In genomic region chr4:38383646-38384121, GRCh38 we compare ENCODE assay signal across 22 cellular contexts.
A peak's percentile ranks its signal among the peaks of the same experiment; 100 is the strongest.
DNase-seq lines count a peak whose midpoint lies in the region; ATAC-seq, FAIRE-seq and TF ChIP-seq lines count a peak whose summit lies in the region.
"Had no signal": no experiment of that assay in that cellular context is flagged by ENCODE, and none has a peak within 500 bp of the region (broad histone marks: within the 10 kb centered on the region; RNA-seq: fewer than 3 reads in every experiment).

No MANE protein-coding gene starts in this region.

- H3K4me3 ChIP-seq in K562 = no peak overlapping the region
- no peak overlapping the region for H3K4me3 ChIP-seq in liver (ENCODE audit: low read depth in 1 of 3, low read length in 3 of 3)
- H3K4me3 ChIP-seq in subcutaneous abdominal adipose tissue (ENCODE audit: low read depth in 1 of 5, low read length in 5 of 5) = no peak overlapping the region
- no peak overlapping the region for H3K4me3 ChIP-seq in right atrium auricular region

- intact Hi-C loops in K562 (cut with micrococcal nuclease) = loop anchor here (1.0 to 10.0 kb wide), 5 partner anchors 55 to 319 kb away; no protein-coding TSS in a partner anchor

- TF ChIP-seq CTCF in K562 (IDR thresholded peaks at IDR 0.05 in 2 of 3, conservative IDR thresholded peaks at IDR 0.05 in 1 of 3; ENCODE audit: insufficient read depth in 2 of 3, low read depth in 1 of 3, low read length in 3 of 3) (no peak), liver (IDR thresholded peaks at IDR 0.05; ENCODE audit: low read depth, low read length, missing input control) (no peak), right atrium auricular region (IDR thresholded peaks at IDR 0.05) (no peak)

- H3K9ac ChIP-seq in K562 (ENCODE audit: insufficient read depth in 1 of 2, low read depth in 2 of 2, low read length in 2 of 2) = peak overlapping the region in 1 of 2 experiments; percentile 53; a peak in 2 of 4 replicates
- no peak overlapping the region for H3K9ac ChIP-seq in liver (ENCODE audit: low read depth in 1 of 2, low read length in 2 of 2)
- H3K9ac ChIP-seq in subcutaneous abdominal adipose tissue (ENCODE audit: low read length in 5 of 5) = peak overlapping the region in 1 of 5 donors; percentile 34

- no peak overlapping the region for H3K27ac Mint-ChIP-seq in activated naive CD4-positive, alpha-beta T cell treated with anti-CD3 and anti-CD28 coated beads, Interleukin-2, amount 10 ng/mL, durations not matched to agents 7 days and 5 days
- H3K27ac Mint-ChIP-seq: B cell had no signal

- H3K9me1 ChIP-seq in K562 (ENCODE audit: control insufficient read depth, insufficient read depth, low read length) = no peaks in the 10 kb centered on the region

- H3K36me3 Mint-ChIP-seq in activated naive CD4-positive, alpha-beta T cell treated with anti-CD3 and anti-CD28 coated beads, Interleukin-2, amount 10 ng/mL, durations not matched to agents 7 days and 5 days = no peaks in the 10 kb centered on the region

- peak; percentile 42 for TF ChIP-seq EP300 in K562 (IDR thresholded peaks at IDR 0.05; ENCODE audit: low read length)

- no peaks in the 10 kb centered on the region for H4K20me1 ChIP-seq in K562 (replicated peaks; ENCODE audit: control insufficient read depth, insufficient read depth, low read length)

- H3K36me3 ChIP-seq in K562 (ENCODE audit: control insufficient read depth, insufficient read depth, low read length) (no peaks in the 10 kb centered on the region), liver (ENCODE audit: control insufficient read depth in 4 of 4, insufficient read depth in 3 of 4, low read depth in 1 of 4, low read length in 3 of 4) (no peaks in the 10 kb centered on the region), subcutaneous abdominal adipose tissue (ENCODE audit: control insufficient read depth in 5 of 5, insufficient read depth in 5 of 5, low read length in 5 of 5) (no peaks in the 10 kb centered on the region), right atrium auricular region (no peaks in the 10 kb centered on the region)

- no peak overlapping the region for H3K4me3 Mint-ChIP-seq in activated naive CD4-positive, alpha-beta T cell treated with anti-CD3 and anti-CD28 coated beads, Interleukin-2, amount 10 ng/mL, durations not matched to agents 7 days and 5 days
- H3K4me3 Mint-ChIP-seq: B cell; CD4-positive, alpha-beta T cell had no signal

- TF ChIP-seq RAD21 in K562 (CRISPR knock-in tag; conservative IDR thresholded peaks at IDR 0.05 in 1 of 2, IDR thresholded peaks at IDR 0.05 in 1 of 2) (no peak), liver (IDR thresholded peaks at IDR 0.05) (no peak)

- peak overlapping the region; percentile 75 for H2AFZ ChIP-seq in K562 (ENCODE audit: low read depth, low read length)

- in situ Hi-C loops in K562 (cut with MboI) = no loop called here

- H3K79me2 ChIP-seq in K562 (ENCODE audit: control insufficient read depth, insufficient read depth, low read length) = no peaks in the 10 kb centered on the region

- H3K9me3 ChIP-seq in K562 (replicated peaks; ENCODE audit: control insufficient read depth, insufficient read depth, low read depth, low read length) (0 out of 2 replicates have a peak, but pooled peaks cover 2% of the 10 kb centered on the region), liver (ENCODE audit: control insufficient read depth in 4 of 4, low read length in 3 of 4) (no peaks in the 10 kb centered on the region), subcutaneous abdominal adipose tissue (ENCODE audit: control insufficient read depth in 5 of 5, low read length in 5 of 5) (no peaks in the 10 kb centered on the region), right atrium auricular region (no peaks in the 10 kb centered on the region)

- DNase-seq in NCI-H1417 (lab: John Stamatoyannopoulos, UW) (peak in 2 of 3 experiments; percentile 3 to 18), NCI-H1417 treated with DMSO at 0.1 percent for 48 hours (lab: John Stamatoyannopoulos, UW) (no peak), K562 (ENCODE audit: extremely low read depth in 1 of 4, low spot score in 3 of 4) (peak; percentile 46 to 74 (median 62)), HCEC 1CT (no peak), right atrium auricular region (ENCODE audit: low spot score) (no peak)
- no peak for DNase-seq in activated naive CD4-positive, alpha-beta T cell treated with anti-CD3 and anti-CD28 coated beads, Interleukin-2, amount 10 ng/mL, durations not matched to agents 7 days and 5 days
- DNase-seq: Calu3; CD4-positive, alpha-beta T cell; MV-4-11; NCI-H1436; NCI-H2029; NCI-H2171; NCI-H446 treated with DMSO at 0.1 percent for 48 hours; NCI-H748 treated with DMSO at 0.1 percent for 48 hours; RPMI8226 had no signal

- peak overlapping the region; percentile 68 for H3K4me2 ChIP-seq in K562 (ENCODE audit: insufficient read depth, low read length)

- no peak for TF ChIP-seq POLR2A in K562 (conservative IDR thresholded peaks at IDR 0.05)

- peaks cover 2% of the 10 kb centered on the region for H3K9me3 Mint-ChIP-seq in activated naive CD4-positive, alpha-beta T cell treated with anti-CD3 and anti-CD28 coated beads, Interleukin-2, amount 10 ng/mL, durations not matched to agents 7 days and 5 days
- H3K9me3 Mint-ChIP-seq: CD4-positive, alpha-beta T cell had no signal

- H3K27ac ChIP-seq in K562 (ENCODE audit: extremely low read depth, low read depth, low read length) (peak overlapping the region; percentile 77), liver (ENCODE audit: low read depth in 1 of 2, low read length in 2 of 2) (no peak overlapping the region), subcutaneous abdominal adipose tissue (ENCODE audit: low read depth, low read length) (peak overlapping the region; percentile 58), right atrium auricular region (no peak overlapping the region)
- H3K27ac ChIP-seq: 22Rv1 had no signal

- CTCF ChIA-PET in K562 (lab: Yijun Ruan, JAX; ENCODE audit: low intra/inter-chr PET ratio) = no interaction called here
- CTCF ChIA-PET in activated naive CD4-positive, alpha-beta T cell treated with anti-CD3 and anti-CD28 coated beads, Interleukin-2, amount 10 ng/mL, durations not matched to agents 7 days and 5 days (lab: Charles Lee) = no interaction called here

- WGBS in K562 (ENCODE audit: insufficient coverage, low coverage, missing lambda C conversion rate) = 4% methylated on average over 3 of the region's 3 CpGs
- WGBS in liver = 37% methylated on average over 3 of the region's 3 CpGs

- BruUV-seq in K562 (replicated peaks; lab: Mats Ljungman, UMichigan) = no TSS peak

- peak; percentile 37 for FAIRE-seq in K562 (lab: Jason Lieb, UNC)
- FAIRE-seq: GM19239, H54, HTR-8/SVneo had no signal

- H3K27me3 ChIP-seq in K562 (ENCODE audit: control insufficient read depth in 2 of 2, insufficient read depth in 2 of 2, low read length in 2 of 2) = no peaks in the 10 kb centered on the region
- no peaks in the 10 kb centered on the region for H3K27me3 ChIP-seq in liver (ENCODE audit: control insufficient read depth in 4 of 4, insufficient read depth in 4 of 4, low read length in 3 of 4)
- H3K27me3 ChIP-seq in subcutaneous abdominal adipose tissue (ENCODE audit: control insufficient read depth in 5 of 5, insufficient read depth in 4 of 5, low read length in 5 of 5) = no peaks in the 10 kb centered on the region
- H3K27me3 ChIP-seq in right atrium auricular region = no peaks in the 10 kb centered on the region

- H3K4me1 ChIP-seq in K562 (replicated peaks in 1 of 2; ENCODE audit: control insufficient read depth in 2 of 2, insufficient read depth in 2 of 2, low read length in 2 of 2) (peaks cover 9 to 58% of the 10 kb centered on the region in 2 experiments), liver (ENCODE audit: control insufficient read depth in 4 of 4, insufficient read depth in 4 of 4, low read length in 3 of 4) (peaks cover 4 to 43% (median 42%) of the 10 kb centered on the region in 4 donors), subcutaneous abdominal adipose tissue (ENCODE audit: control insufficient read depth in 5 of 5, insufficient read depth in 5 of 5, low read length in 5 of 5) (peaks cover 2 to 64% (median 50%) of the 10 kb centered on the region in 5 donors), right atrium auricular region (peaks cover 0 to 26% of the 10 kb centered on the region in 2 donors)

- no peaks in the 10 kb centered on the region for H3K27me3 Mint-ChIP-seq in activated naive CD4-positive, alpha-beta T cell treated with anti-CD3 and anti-CD28 coated beads, Interleukin-2, amount 10 ng/mL, durations not matched to agents 7 days and 5 days
- H3K27me3 Mint-ChIP-seq: CD4-positive, alpha-beta T cell had no signal

- POLR2A ChIA-PET in K562 (lab: Yijun Ruan, JAX) = interaction anchor here (0.7 to 1.1 kb wide), 2 partner anchors 55 to 1412 kb away, joined by 3 to 4 read pairs; no protein-coding TSS in a partner anchor

- H3K4me1 Mint-ChIP-seq in activated naive CD4-positive, alpha-beta T cell treated with anti-CD3 and anti-CD28 coated beads, Interleukin-2, amount 10 ng/mL, durations not matched to agents 7 days and 5 days = peaks cover 4% of the 10 kb centered on the region
- H3K4me1 Mint-ChIP-seq: B cell had no signal

- ATAC-seq in K562 = peak; percentile 61

TF ChIP-seq in K562, 482 proteins besides CTCF, POLR2A, EP300 and RAD21 (continues in another document):
- TF ChIP-seq CREB3 (tag; conservative IDR thresholded peaks at IDR 0.05; ENCODE audit: low read depth) (0 out of 2 replicates have a peak, but pooled peaks have one; percentile 43), RHOXF2B (CRISPR knock-in tag; conservative IDR thresholded peaks at IDR 0.05) (no peak), PPARD (CRISPR knock-in tag; IDR thresholded peaks at IDR 0.05) (no peak)

TF ChIP-seq in liver, 16 proteins besides CTCF, POLR2A, EP300 and RAD21 (continues in another document):
- no peak for TF ChIP-seq TAF1 (conservative IDR thresholded peaks at IDR 0.05)
- no peak for TF ChIP-seq FOXA1 (IDR thresholded peaks at IDR 0.05)
- TF ChIP-seq ZBTB33 (IDR thresholded peaks at IDR 0.05) = no peak
- no peak for TF ChIP-seq JUND (IDR thresholded peaks at IDR 0.05)
- TF ChIP-seq HNF4A (conservative IDR thresholded peaks at IDR 0.05) = peak in 1 of 2 donors; percentile 26

Comparison
In these comparisons a context has a peak if more than half of its experiments do, and no peak if none do; other contexts are left out.
1. DNase-seq: peak in NCI-H1417 (2 of 3) and K562 (4 of 4); none in NCI-H1417 treated with DMSO at 0.1 percent for 48 hours (single experiment), HCEC 1CT (single experiment), right atrium auricular region (single experiment) and activated naive CD4-positive, alpha-beta T cell treated with anti-CD3 and anti-CD28 coated beads, Interleukin-2, amount 10 ng/mL, durations not matched to agents 7 days and 5 days (single experiment).
2. H3K27ac ChIP-seq: peak in K562 (single experiment) and subcutaneous abdominal adipose tissue (single experiment); none in liver (0 of 2) and right atrium auricular region (0 of 2).